8 cellular contexts compared by ENCODE assay signal in genomic region chr12:4269279-4269991, GRCh38. TPM values are rescaled to one million over a fixed set of nuclear protein-coding genes. Genes with fewer than 3 reads are reported as not detected.
A peak's percentile ranks its signal among the peaks of the same experiment; 100 is the strongest.
DNase-seq lines count a peak whose midpoint lies in the region; ATAC-seq and TF ChIP-seq lines count a peak whose summit lies in the region.

No MANE protein-coding gene starts in this region.

- peak overlapping the region; percentile 93 to 100 (median 100) for H3K27ac Mint-ChIP-seq in CD8-positive, alpha-beta memory T cell
- H3K27ac Mint-ChIP-seq in activated naive CD8-positive, alpha-beta T cell = peak overlapping the region; percentile 100

- H3K4me1 Mint-ChIP-seq in CD8-positive, alpha-beta memory T cell = peaks cover 18 to 37% (median 22%) of the 10 kb centered on the region in 3 donors
- H3K4me1 Mint-ChIP-seq in activated naive CD8-positive, alpha-beta T cell (ENCODE audit: low read depth) = peaks cover 29% of the 10 kb centered on the region

- peaks cover 0 to 3% (median 0%) of the 10 kb centered on the region in 5 donors for H3K9me3 Mint-ChIP-seq in CD8-positive, alpha-beta memory T cell
- H3K9me3 Mint-ChIP-seq in activated naive CD8-positive, alpha-beta T cell (ENCODE audit: low read depth) = no peaks in the 10 kb centered on the region

- under 1% methylated on average over 73 of the region's 73 CpGs for WGBS in right cardiac atrium
- 2% methylated on average over 72 of the region's 73 CpGs for WGBS in urinary bladder

- H3K36me3 ChIP-seq in CD8-positive, alpha-beta memory T cell (ENCODE audit: insufficient read depth, low read length) = no peaks in the 10 kb centered on the region
- H3K36me3 ChIP-seq in SK-N-MC (ENCODE audit: insufficient read depth, low read length) = no peaks in the 10 kb centered on the region
- H3K36me3 ChIP-seq in urinary bladder (ENCODE audit: insufficient read depth) = no peaks in the 10 kb centered on the region

- H3K9me3 ChIP-seq in CD8-positive, alpha-beta memory T cell (ENCODE audit: low read length) = no peaks in the 10 kb centered on the region
- H3K9me3 ChIP-seq in SK-N-MC (ENCODE audit: low read depth, low read length) (no peaks in the 10 kb centered on the region), right cardiac atrium (ENCODE audit: control insufficient read depth, low read length) (no peaks in the 10 kb centered on the region)

- H3K9ac ChIP-seq in SK-N-MC (ENCODE audit: insufficient read length) = peak overlapping the region; percentile 62

- H3K4me3 Mint-ChIP-seq in CD8-positive, alpha-beta memory T cell = peak overlapping the region; percentile 93 to 100 (median 99)
- peak overlapping the region; percentile 98 for H3K4me3 Mint-ChIP-seq in activated naive CD8-positive, alpha-beta T cell

- CTCF ChIA-PET in CD8-positive, alpha-beta memory T cell (lab: Charles Lee) = interaction anchor here (1.1 to 6.2 kb wide), 10 partner anchors 8 to 400 kb away, joined by 3 to 37 read pairs (median 4); no protein-coding TSS in a partner anchor
- CTCF ChIA-PET in HEK293T (lab: Yijun Ruan, JAX) = no interaction called here

- intact Hi-C loops in right cardiac atrium (cut with DNase I) = loop anchor here in 1 of 4 donors (10.0 kb wide), 1 partner anchor 125 kb away; no protein-coding TSS in a partner anchor

- peaks cover 4 to 10% of the 10 kb centered on the region in 2 donors for H3K27me3 Mint-ChIP-seq in CD8-positive, alpha-beta memory T cell
- H3K27me3 Mint-ChIP-seq in activated naive CD8-positive, alpha-beta T cell = no peaks in the 10 kb centered on the region

- peaks cover 3% of the 10 kb centered on the region for H3K27me3 ChIP-seq in CD8-positive, alpha-beta memory T cell (ENCODE audit: insufficient read depth, low read length, poor library complexity, severe bottlenecking)
- no peaks in the 10 kb centered on the region for H3K27me3 ChIP-seq in right cardiac atrium (ENCODE audit: control insufficient read depth, insufficient read depth)

- DNase-seq in CD8-positive, alpha-beta memory T cell = peak; percentile 87 to 95 (median 92)
- DNase-seq in HEK293T (ENCODE audit: extremely low spot score) (peak; percentile 56), SK-N-MC (ENCODE audit: low read depth, low spot score) (no peak), right cardiac atrium (peak; percentile 88 to 94 (median 93)), putamen (ENCODE audit: low spot score) (peak; percentile 70)

- POLR2A ChIA-PET in CD8-positive, alpha-beta memory T cell (lab: Charles Lee) = interaction anchor here (0.6 to 1.8 kb wide), 7 partner anchors 10 to 325 kb away, joined by 3 to 12 read pairs (median 4); no protein-coding TSS in a partner anchor
- POLR2A ChIA-PET in HEK293T (lab: Yijun Ruan, JAX) = interaction anchor here (1.5 kb wide), 1 partner anchor 19 kb away, joined by 3 read pairs; no protein-coding TSS in a partner anchor

- peaks cover 12% of the 10 kb centered on the region for H3K4me1 ChIP-seq in CD8-positive, alpha-beta memory T cell (ENCODE audit: insufficient read depth, low read length)
- H3K4me1 ChIP-seq in right cardiac atrium (ENCODE audit: control insufficient read depth, insufficient read depth, low read length) = peaks cover 4% of the 10 kb centered on the region
- no peaks in the 10 kb centered on the region for H3K4me1 ChIP-seq in urinary bladder (ENCODE audit: insufficient read depth)

- H3K4me3 ChIP-seq in CD8-positive, alpha-beta memory T cell (ENCODE audit: low read length) = peak overlapping the region; percentile 95
- peak overlapping the region; percentile 89 for H3K4me3 ChIP-seq in SK-N-MC
- peak overlapping the region; percentile 75 for H3K4me3 ChIP-seq in right cardiac atrium (ENCODE audit: low read length)
- H3K4me3 ChIP-seq in urinary bladder (ENCODE audit: low read depth, low read length) = peak overlapping the region; percentile 90

- peak overlapping the region; percentile 83 for H3K27ac ChIP-seq in CD8-positive, alpha-beta memory T cell (ENCODE audit: low read depth, low read length)
- no peak overlapping the region for H3K27ac ChIP-seq in SK-N-MC
- peak overlapping the region; percentile 62 for H3K27ac ChIP-seq in right cardiac atrium (ENCODE audit: low read length)
- peak overlapping the region; percentile 59 for H3K27ac ChIP-seq in urinary bladder (ENCODE audit: low read depth)

- H3K36me3 Mint-ChIP-seq in CD8-positive, alpha-beta memory T cell = peaks cover 0 to 21% (median 0%) of the 10 kb centered on the region in 3 donors
- H3K36me3 Mint-ChIP-seq in activated naive CD8-positive, alpha-beta T cell = no peaks in the 10 kb centered on the region

- ATAC-seq in right cardiac atrium (peak; percentile 42 to 55), GM18858 (IDR thresholded peaks at IDR 0.05; ENCODE audit: unreplicated experiment) (no peak)

TF ChIP-seq in HEK293T, 16 proteins besides CTCF, POLR2A, EP300 and RAD21:
- TF ChIP-seq L3MBTL2 (conservative IDR thresholded peaks at IDR 0.05) (peak; percentile 53; the same call in 1 of the 2 replicates), FOXK2 (IDR thresholded peaks at IDR 0.05) (no peak), ZNF384 (IDR thresholded peaks at IDR 0.05) (peak; percentile 82)

RNA-seq across cellular contexts. Expression of gene CCND2, which starts 4.1 kb away (rescaled TPM):
- 100 to 1,000 TPM; 784 to 792 TPM for total RNA-seq in CD8-positive, alpha-beta memory T cell
- 72.4 TPM for polyA plus RNA-seq in CD8-positive, alpha-beta memory T cell
- 100 to 1,000 TPM; 200 to 255 (median 218) TPM for total RNA-seq in right cardiac atrium
- polyA plus RNA-seq in right cardiac atrium = 44.3 TPM
- 203 TPM for total RNA-seq in urinary bladder
- polyA plus RNA-seq in urinary bladder = 25.3 TPM

RNA-seq across cellular contexts. Expression of gene TIGAR, which starts 51.6 kb away (rescaled TPM):
- 10 to 100 TPM; 22.8 to 29.6 TPM for total RNA-seq in CD8-positive, alpha-beta memory T cell
- polyA plus RNA-seq in CD8-positive, alpha-beta memory T cell = 4.2 TPM
- total RNA-seq in right cardiac atrium = 10 to 100 TPM in 2 of 4 donors, 1 to 10 TPM in 2; 8.6 to 14.5 (median 11.1) TPM
- polyA plus RNA-seq in right cardiac atrium = 4.9 TPM
- total RNA-seq in urinary bladder = 3.6 TPM
- 5.8 TPM for polyA plus RNA-seq in urinary bladder
